ENCODE assay signal across 9 cellular contexts in the genomic region with DNA sequence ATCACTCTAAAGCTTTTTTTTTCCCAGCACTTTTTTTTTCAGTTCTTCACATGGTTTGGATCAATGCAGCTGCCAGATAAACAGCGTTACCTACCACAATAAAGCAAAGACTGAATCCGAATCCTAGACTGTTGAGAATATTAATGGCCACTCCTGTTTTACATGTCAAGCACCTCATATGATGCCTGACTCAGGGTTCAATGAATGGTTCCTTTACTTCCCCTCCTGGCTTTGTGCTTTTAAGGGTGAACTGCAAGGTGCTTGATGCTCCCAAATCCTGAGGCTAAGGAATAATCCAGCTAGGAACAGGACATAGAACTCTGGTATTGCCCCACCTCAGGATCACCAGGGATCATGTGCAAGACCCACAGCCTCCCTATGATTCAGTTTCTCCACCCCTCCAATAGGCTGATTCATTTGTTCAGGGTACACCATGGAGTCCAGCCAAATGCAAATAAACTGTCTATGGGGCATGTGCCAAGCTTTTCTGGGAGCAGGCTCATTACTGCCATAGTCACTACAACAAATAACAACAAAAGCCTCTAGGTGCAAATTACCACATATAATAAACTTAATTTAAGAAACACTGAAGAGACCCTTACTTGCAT.
A peak's percentile ranks its signal among the peaks of the same experiment; 100 is the strongest.
DNase-seq lines count a peak whose midpoint lies in the region; ATAC-seq and TF ChIP-seq lines count a peak whose summit lies in the region.
"Had no signal": no experiment of that assay in that cellular context is flagged by ENCODE, and none has a peak within 500 bp of the region (broad histone marks: within the 10 kb centered on the region; RNA-seq: fewer than 3 reads in every experiment).

No MANE protein-coding gene starts in this region.

- no peaks in the 10 kb centered on the region for H3K9me2 ChIP-seq in MM.1S (replicated peaks; ENCODE audit: insufficient read depth, low read length)

- no peak overlapping the region for H3K27ac ChIP-seq in MM.1S (ENCODE audit: low read length)

- H3K36me3 ChIP-seq in MM.1S (replicated peaks; ENCODE audit: insufficient read depth, low read length) = no peaks in the 10 kb centered on the region

- no peaks in the 10 kb centered on the region for H3K79me2 ChIP-seq in MM.1S (ENCODE audit: low read length)

- H3K4me3 ChIP-seq in AG10803 (ENCODE audit: low read length) = no peak overlapping the region
- no peak overlapping the region for H3K4me3 ChIP-seq in MM.1S (ENCODE audit: low read length)

- H3K4me1 Mint-ChIP-seq in activated naive CD8-positive, alpha-beta T cell treated with anti-CD3 and anti-CD28 coated beads, Interleukin-2, amount 50 U/mL, for 24 hours = peaks cover 13% of the 10 kb centered on the region

- H3K4me3 Mint-ChIP-seq in activated naive CD8-positive, alpha-beta T cell treated with anti-CD3 and anti-CD28 coated beads, Interleukin-2, amount 50 U/mL, for 24 hours = no peak overlapping the region

- no peaks in the 10 kb centered on the region for H3K27me3 ChIP-seq in MM.1S (replicated peaks; ENCODE audit: insufficient read depth, low read length)

- no peak overlapping the region for H2AFZ ChIP-seq in MM.1S (ENCODE audit: low read length)

- ATAC-seq in activated naive CD8-positive, alpha-beta T cell treated with anti-CD3 and anti-CD28 coated beads, Interleukin-2, amount 50 U/mL, for 24 hours = no peak

- TF ChIP-seq CTCF in AG10803 (conservative IDR thresholded peaks at IDR 0.05; ENCODE audit: low read length) (no peak), MM.1S (IDR thresholded peaks at IDR 0.05; ENCODE audit: low read length) (no peak)

- no peaks in the 10 kb centered on the region for H3K27me3 Mint-ChIP-seq in activated naive CD8-positive, alpha-beta T cell treated with anti-CD3 and anti-CD28 coated beads, Interleukin-2, amount 50 U/mL, for 24 hours

- H3K27ac Mint-ChIP-seq in activated naive CD8-positive, alpha-beta T cell treated with anti-CD3 and anti-CD28 coated beads, Interleukin-2, amount 50 U/mL, for 24 hours = no peak overlapping the region

- H3K4me1 ChIP-seq in MM.1S (ENCODE audit: low read length) = peaks cover 20% of the 10 kb centered on the region

- H3K36me3 Mint-ChIP-seq in activated naive CD8-positive, alpha-beta T cell treated with anti-CD3 and anti-CD28 coated beads, Interleukin-2, amount 50 U/mL, for 24 hours (ENCODE audit: low read depth) = no peaks in the 10 kb centered on the region

- no peak overlapping the region for H3K4me2 ChIP-seq in MM.1S (ENCODE audit: low read depth, low read length)

- H3K9me3 Mint-ChIP-seq in activated naive CD8-positive, alpha-beta T cell treated with anti-CD3 and anti-CD28 coated beads, Interleukin-2, amount 50 U/mL, for 24 hours = no peaks in the 10 kb centered on the region

- no peaks in the 10 kb centered on the region for H4K20me1 ChIP-seq in MM.1S (ENCODE audit: insufficient read depth, low read length)

- DNase-seq in AG10803 (ENCODE audit: low read depth) (peak; percentile 69), NCI-H1092 (lab: John Stamatoyannopoulos, UW) (peak; percentile 28), dermis blood vessel endothelial cell (peak; percentile 81), mucosa of gallbladder (ENCODE audit: low spot score) (peak; percentile 16), MM.1S (no peak), GM19238 (ENCODE audit: insufficient read length, low spot score) (no peak)
- no peak for DNase-seq in activated naive CD8-positive, alpha-beta T cell treated with anti-CD3 and anti-CD28 coated beads, Interleukin-2, amount 50 U/mL, for 24 hours
- DNase-seq in activated effector memory CD4-positive, alpha-beta T cell treated with Interleukin-2 at 50 U/mL for 16 hours = no peak
- DNase-seq: stimulated activated CD8-positive, alpha-beta memory T cell treated with anti-CD3 and anti-CD28 coated beads, Interleukin-4, amount 100 ng/mL, for 48 hours had no signal

- no peak overlapping the region for H3K9ac ChIP-seq in MM.1S (ENCODE audit: low read length)

- no peaks in the 10 kb centered on the region for H3K9me3 ChIP-seq in MM.1S (replicated peaks; ENCODE audit: insufficient read depth, low read length)

- peaks cover 12% of the 10 kb centered on the region for H3F3A ChIP-seq in MM.1S (ENCODE audit: insufficient read depth, low read length)

Comparison
In these comparisons a context has a peak if more than half of its experiments do, and no peak if none do; other contexts are left out.
1. DNase-seq: peak in AG10803 (single experiment), NCI-H1092 (single experiment), dermis blood vessel endothelial cell (single experiment) and mucosa of gallbladder (single experiment); none in MM.1S (single experiment), activated naive CD8-positive, alpha-beta T cell treated with anti-CD3 and anti-CD28 coated beads, Interleukin-2, amount 50 U/mL, for 24 hours (single experiment), activated effector memory CD4-positive, alpha-beta T cell treated with Interleukin-2 at 50 U/mL for 16 hours (single experiment) and GM19238 (single experiment).